ENCODE assay signal across 14 cellular contexts in genomic region chr10:118911361-118911760, GRCh38.
DNase-seq lines count a peak whose midpoint lies in the region; ATAC-seq and TF ChIP-seq lines count a peak whose summit lies in the region.
"Had no signal": no experiment of that assay in that cellular context is flagged by ENCODE, and none has a peak within 500 bp of the region (broad histone marks: within the 10 kb centered on the region; RNA-seq: fewer than 3 reads in every experiment).

No MANE protein-coding gene starts in this region.

- no peak overlapping the region for H3K23ac ChIP-seq in mesenchymal stem cell (ENCODE audit: low read length in 2 of 2)

- no peak overlapping the region for H2BK12ac ChIP-seq in mesenchymal stem cell (ENCODE audit: low read length in 2 of 2)

- no peak overlapping the region for H2AFZ ChIP-seq in mesenchymal stem cell (ENCODE audit: low read depth, low read length)

- H3K14ac ChIP-seq in mesenchymal stem cell (ENCODE audit: low read length in 2 of 2): no peak overlapping the region

- no peak overlapping the region for H2BK120ac ChIP-seq in mesenchymal stem cell (ENCODE audit: low read depth, low read length)

- no peak overlapping the region for H3K9ac ChIP-seq in mesenchymal stem cell (ENCODE audit: low read length)

- ATAC-seq in HG02588 (IDR thresholded peaks at IDR 0.05; ENCODE audit: unreplicated experiment): no peak
- ATAC-seq in HG03378 (IDR thresholded peaks at IDR 0.05; ENCODE audit: unreplicated experiment): no peak
- ATAC-seq: stimulated activated effector memory CD8-positive, alpha-beta T cell treated with anti-CD3 and anti-CD28 coated beads, Interleukin-12 subunit alpha, Interleukin-12 subunit beta, amount 100 ng/mL, for 72 hours; T-cell had no signal

- no peaks in the 10 kb centered on the region for H3K4me1 ChIP-seq in mesenchymal stem cell (ENCODE audit: control insufficient read depth, insufficient read depth, low read depth, low read length)
- H3K4me1 ChIP-seq: HAP-1, vagina had no signal

- no peaks in the 10 kb centered on the region for H3K9me3 ChIP-seq in mesenchymal stem cell (ENCODE audit: control insufficient read depth, low read length)
- H3K9me3 ChIP-seq: HAP-1, vagina had no signal

- no peaks in the 10 kb centered on the region for H3K36me3 ChIP-seq in mesenchymal stem cell (ENCODE audit: control insufficient read depth in 1 of 2, insufficient read depth in 2 of 2, low read depth in 1 of 2, low read length in 2 of 2)
- H3K36me3 ChIP-seq: HAP-1, vagina had no signal

- H3K79me1 ChIP-seq in mesenchymal stem cell (replicated peaks; ENCODE audit: low read length, poor library complexity, severe bottlenecking): no peaks in the 10 kb centered on the region

- H3K4me3 ChIP-seq in astrocyte of the spinal cord (ENCODE audit: low read depth, low read length): no peak overlapping the region
- no peak overlapping the region for H3K4me3 ChIP-seq in mesenchymal stem cell (ENCODE audit: insufficient read depth in 1 of 2, low read depth in 1 of 2, low read length in 2 of 2)
- H3K4me3 ChIP-seq: HAP-1, vagina had no signal

- H4K8ac ChIP-seq in mesenchymal stem cell (ENCODE audit: low read length): no peak overlapping the region

- H2BK5ac ChIP-seq in mesenchymal stem cell (ENCODE audit: low read depth, low read length, poor library complexity, severe bottlenecking): no peak overlapping the region

- no peak overlapping the region for H2AK5ac ChIP-seq in mesenchymal stem cell (ENCODE audit: low read length, severe bottlenecking)

- peaks cover 0 to 22% of the 10 kb centered on the region in 2 experiments for H3K27me3 ChIP-seq in mesenchymal stem cell (ENCODE audit: control insufficient read depth in 1 of 2, insufficient read depth in 1 of 2, low read length in 2 of 2)
- H3K27me3 ChIP-seq: vagina had no signal

- no peak overlapping the region for H3K27ac ChIP-seq in mesenchymal stem cell (ENCODE audit: low read length, poor library complexity, severe bottlenecking)
- H3K27ac ChIP-seq: vagina had no signal

- no peak overlapping the region for H3K4me2 ChIP-seq in mesenchymal stem cell (ENCODE audit: low read length, poor library complexity, severe bottlenecking)

- in situ Hi-C loops in astrocyte of the spinal cord (cut with HindIII; ENCODE audit: low sequenced_read_pairs): no loop called here

- no peak overlapping the region for H3K18ac ChIP-seq in mesenchymal stem cell (ENCODE audit: low read depth in 1 of 2, low read length in 2 of 2)

- no peak overlapping the region for H3K4ac ChIP-seq in mesenchymal stem cell (ENCODE audit: low read depth in 1 of 2, low read length in 2 of 2)

- peak; percentile 64 for DNase-seq in AG08395 (ENCODE audit: low spot score)
- peak; percentile 34 for DNase-seq in HS-5 (ENCODE audit: low read depth)
- peak; percentile 3 for DNase-seq in astrocyte of the spinal cord (ENCODE audit: low read depth, low spot score)
- peak; percentile 8 for DNase-seq in mesenchymal stem cell
- DNase-seq in NOMO-1 (lab: John Stamatoyannopoulos, UW; ENCODE audit: unreplicated experiment in 2 of 2): no peak
- DNase-seq in COR-L47 (lab: John Stamatoyannopoulos, UW): no peak
- DNase-seq: activated B cell treated with CpG ODN at 0.5 μM for 24 hours; stimulated activated CD4-positive, alpha-beta T cell treated with anti-CD3 and anti-CD28 coated beads, Interleukin-4, amount 100 ng/mL, for 1 hour; T-cell had no signal

- 22% methylated on average over 5 of the region's 5 CpGs for WGBS in mesenchymal stem cell

- no peak overlapping the region for H4K91ac ChIP-seq in mesenchymal stem cell (ENCODE audit: low read length)

- TF ChIP-seq CTCF in astrocyte of the spinal cord (IDR thresholded peaks at IDR 0.05; ENCODE audit: low read depth, low read length): no peak

- H2BK15ac ChIP-seq in mesenchymal stem cell (ENCODE audit: low read depth, poor library complexity, severe bottlenecking): no peak overlapping the region

Comparison
In these comparisons a context has a peak if more than half of its experiments do, and no peak if none do; other contexts are left out.
1. DNase-seq: peak in AG08395 (single experiment), HS-5 (single experiment), astrocyte of the spinal cord (single experiment) and mesenchymal stem cell (single experiment); none in NOMO-1 (0 of 2) and COR-L47 (single experiment).